Comparison of ENCODE assay signal across 24 cellular contexts in the genomic region with DNA sequence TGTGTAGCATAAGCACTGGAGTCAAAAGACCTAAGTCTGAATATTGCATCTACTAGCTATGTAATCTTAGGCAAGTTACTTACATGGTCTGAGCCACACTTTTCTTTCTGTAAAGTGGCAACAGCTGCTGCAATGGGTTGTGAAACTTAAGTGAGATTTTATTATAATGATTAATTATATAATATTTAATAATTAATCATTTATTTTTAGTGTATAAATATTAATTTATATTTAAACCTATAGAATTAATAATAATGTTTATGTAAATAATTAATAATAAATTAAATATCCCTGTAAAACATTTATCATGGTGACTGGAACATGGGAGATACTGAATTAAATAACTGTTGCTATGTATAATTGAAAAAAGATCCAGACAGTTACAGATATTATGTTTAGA.
"Had no signal": no experiment of that assay in that cellular context is flagged by ENCODE, and none has a peak within 500 bp of the region (broad histone marks: within the 10 kb centered on the region; RNA-seq: fewer than 3 reads in every experiment).

No MANE protein-coding gene starts in this region.

- ATAC-seq: heart right ventricle; mucosa of descending colon; naive thymus-derived CD4-positive, alpha-beta T cell; natural killer cell treated with Interleukin-12 subunit alpha and Interleukin-12 subunit beta and Interleukin-15 and Interleukin-18, amount 100 ng/mL, for 72 hours; right lobe of liver; stimulated activated naive B cell treated with anti-CD40 and anti-IgM and Interleukin-4, amounts not matched to agents 10 μg/mL and 1 μg/mL and 100 μg/mL, for 72 hours; stimulated activated naive CD8-positive, alpha-beta T cell treated with anti-CD3 and anti-CD28 coated beads, Interleukin-15, Interleukin-2, amounts not matched to agents 100 U/mL and 50 U/mL, for 24 hours had no signal

- H3K27me3 ChIP-seq: heart right ventricle, hepatocyte, ovary, right atrium auricular region, stomach, testis, thyroid gland, transverse colon, upper lobe of left lung had no signal

- FAIRE-seq: urothelium cell line had no signal

- H3K4me3 ChIP-seq: heart right ventricle, hepatocyte, left ventricle myocardium inferior, lung, mucosa of descending colon, ovary, right atrium auricular region, right lobe of liver, stomach, testis, thyroid gland, transverse colon, upper lobe of left lung had no signal

- H3K4me1 ChIP-seq: heart right ventricle, left ventricle myocardium inferior, right atrium auricular region, right lobe of liver, stomach, testis, thyroid gland, transverse colon, upper lobe of left lung had no signal

- DNase-seq: heart right ventricle; left ventricle myocardium inferior; mesendoderm; midbrain; mucosa of descending colon; naive thymus-derived CD4-positive, alpha-beta T cell; ovary; right lobe of liver; stimulated activated CD4-positive, alpha-beta T cell treated with anti-CD3 and anti-CD28 coated beads, Interleukin-12 subunit alpha, Interleukin-12 subunit beta, amount 100 ng/mL, for 4 hours; stimulated activated CD4-positive, alpha-beta T cell treated with anti-CD3 and anti-CD28 coated beads, Interleukin-15, amount 100 ng/mL, for 24 hours; stimulated activated CD4-positive, alpha-beta T cell treated with anti-CD3 and anti-CD28 coated beads, Interleukin-2, amount 100 ng/mL, for 24 hours; stimulated activated CD4-positive, alpha-beta T cell treated with anti-CD3 and anti-CD28 coated beads, Interleukin-4, amount 100 ng/mL, for 1 hour; stimulated activated naive B cell treated with anti-CD40 and anti-IgM and Interleukin-4, amounts not matched to agents 10 μg/mL and 1 μg/mL and 100 μg/mL, for 72 hours; stimulated activated naive CD8-positive, alpha-beta T cell treated with anti-CD3 and anti-CD28 coated beads, Interleukin-15, Interleukin-2, amounts not matched to agents 100 U/mL and 50 U/mL, for 24 hours; stomach; testis; thyroid gland; transverse colon; upper lobe of left lung had no signal

- H3K27ac ChIP-seq: heart right ventricle, hepatocyte, left ventricle myocardium inferior, ovary, right atrium auricular region, right lobe of liver, stomach, testis, thyroid gland, transverse colon, upper lobe of left lung had no signal

- H3K36me3 ChIP-seq: heart right ventricle, left ventricle myocardium inferior, ovary, right atrium auricular region, right lobe of liver, stomach, thyroid gland, transverse colon, upper lobe of left lung had no signal

- H3K9me3 ChIP-seq: heart right ventricle, left ventricle myocardium inferior, mucosa of descending colon, ovary, right atrium auricular region, right lobe of liver, stomach, testis, thyroid gland, transverse colon, upper lobe of left lung had no signal
